In genomic region chr9:76394023-76394895, GRCh38 we compare ENCODE assay signal across 8 cellular contexts. TPM values are rescaled to one million over a fixed set of nuclear protein-coding genes. Genes with fewer than 3 reads are reported as not detected.
DNase-seq lines count a peak whose midpoint lies in the region; ATAC-seq and TF ChIP-seq lines count a peak whose summit lies in the region.

RFK (minus strand) TSS chr9:76394426; CDS start chr9:76394171, 255 bp downstream.

- TF ChIP-seq CTCF in AG09319 (IDR thresholded peaks at IDR 0.05; ENCODE audit: low read depth, low read length), result peak; percentile 46
- peak; percentile 42 for TF ChIP-seq CTCF in kidney epithelial cell (IDR thresholded peaks at IDR 0.05; ENCODE audit: insufficient read depth, low read length, poor library complexity, severe bottlenecking)

- H3K27me3 ChIP-seq in kidney epithelial cell (ENCODE audit: control insufficient read depth, insufficient read depth, low read length), result no peaks in the 10 kb centered on the region

- no peaks in the 10 kb centered on the region for H3K36me3 ChIP-seq in kidney epithelial cell (ENCODE audit: control insufficient read depth, insufficient read depth, low read length)

- DNase-seq in AG09319 (ENCODE audit: extremely low read depth, low read depth) (peak; percentile 86), NCI-H226 (peak; percentile 90), cerebellum (ENCODE audit: low spot score) (peak; percentile 93), kidney epithelial cell (ENCODE audit: low read depth) (peak; percentile 77)
- DNase-seq in activated CD4-positive, alpha-beta T cell treated with anti-CD3 and anti-CD28 coated beads for 1 hour, result peak; percentile 88
- DNase-seq in stimulated activated CD4-positive, alpha-beta T cell treated with anti-CD3 and anti-CD28 coated beads, Interleukin-1b, Interleukin-23, amount 100 ng/mL, for 1 hour (ENCODE audit: low read depth in 2 of 2), result peak; percentile 78 to 95

- peak within 1 kb of the TSS; percentile 82 for H3K4me3 ChIP-seq in kidney epithelial cell (ENCODE audit: low read depth, low read length)

- ATAC-seq in GM18907 (IDR thresholded peaks at IDR 0.05; ENCODE audit: unreplicated experiment) (peak; percentile 78), HG03159 (IDR thresholded peaks at IDR 0.05; ENCODE audit: unreplicated experiment) (peak; percentile 77)

RNA-seq across cellular contexts. Expression of gene RFK, which starts in this region (rescaled TPM):
- total RNA-seq in cerebellum (38.9 TPM), kidney epithelial cell (38.0 and 49.2 TPM in 2 replicates)

Comparison
In these comparisons a context has a peak if more than half of its experiments do, and no peak if none do; other contexts are left out.
1. Peak in every context shown above with its lines: DNase-seq, ATAC-seq and H3K4me3 ChIP-seq.